38 cellular contexts compared by ENCODE assay signal in the genomic region with DNA sequence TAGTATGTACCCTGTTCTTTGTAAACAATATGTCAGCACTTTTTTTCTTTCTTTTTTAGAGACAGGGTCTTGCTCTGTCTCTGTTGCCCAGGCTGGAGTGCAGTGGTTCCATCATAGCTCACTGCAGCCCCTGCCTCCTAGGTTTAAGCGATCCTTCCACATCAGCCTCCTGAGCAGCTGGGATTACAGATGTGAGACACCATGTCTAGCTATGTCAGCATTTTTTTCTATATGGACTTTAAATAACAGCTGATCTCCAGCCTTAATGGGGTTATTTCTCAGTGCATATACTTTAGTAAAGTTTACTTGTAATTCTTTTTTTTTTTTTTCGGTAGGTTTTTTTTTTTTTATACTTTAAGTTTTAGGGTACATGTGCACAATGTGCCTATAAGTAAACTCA. TPM values are rescaled to one million over a fixed set of nuclear protein-coding genes. Genes with fewer than 3 reads are reported as not detected.
"Had no signal": no experiment of that assay in that cellular context is flagged by ENCODE, and none has a peak within 500 bp of the region (broad histone marks: within the 10 kb centered on the region; RNA-seq: fewer than 3 reads in every experiment).

No MANE protein-coding gene starts in this region.

- H3K36me3 ChIP-seq: cardiac muscle cell had no signal

- ATAC-seq: activated CD8-positive, alpha-beta T cell treated with anti-CD3 and anti-CD28 coated beads for 36 hours; activated naive CD8-positive, alpha-beta T cell treated with anti-CD3 and anti-CD28 coated beads, Interleukin-2, amount 50 U/mL, for 24 hours; activated T-cell treated with anti-CD3 and anti-CD28 coated beads, Interleukin-2, amount 50 U/mL, for 4 hours had no signal

- H3K27me3 Mint-ChIP-seq: activated B cell treated with CpG ODN at 0.5 μM for 24 hours; activated CD4-positive, alpha-beta memory T cell treated with anti-CD3 and anti-CD28 coated beads for 36 hours; activated CD8-positive, alpha-beta T cell treated with anti-CD3 and anti-CD28 coated beads for 36 hours; activated naive CD8-positive, alpha-beta T cell; activated naive CD8-positive, alpha-beta T cell treated with anti-CD3 and anti-CD28 coated beads, Interleukin-2, amount 10 ng/mL, durations not matched to agents 7 days and 5 days; activated naive CD8-positive, alpha-beta T cell treated with anti-CD3 and anti-CD28 coated beads, Interleukin-2, amount 50 U/mL, for 24 hours; brain; central memory CD8-positive, alpha-beta T cell had no signal

- H3K27ac ChIP-seq: ascending aorta, cardiac muscle cell, VCaP had no signal

- DNase-seq: activated B cell treated with CpG ODN at 0.5 μM for 24 hours; activated CD4-positive, alpha-beta memory T cell treated with anti-CD3 and anti-CD28 coated beads for 36 hours; activated CD4-positive, alpha-beta T cell treated with anti-CD3 and anti-CD28 coated beads for 4 hours; activated CD4-positive, alpha-beta T cell treated with anti-CD3 and anti-CD28 coated beads, Interleukin-2, amount 10 ng/mL, durations not matched to agents 24 days and 14 days; activated CD4-positive, alpha-beta T cell treated with anti-CD3 and anti-CD28 coated beads, Interleukin-2, amount 50 U/mL, for 1 hour; activated CD4-positive, alpha-beta T cell treated with anti-CD3 and anti-CD28 coated beads, Interleukin-2, amount 50 U/mL, for 4 hours; activated CD4-positive, CD25-positive, alpha-beta regulatory T cell treated with anti-CD3 and anti-CD28 coated beads, Interleukin-2, amount 50 U/mL, for 72 hours; activated CD8-positive, alpha-beta memory T cell treated with anti-CD3 and anti-CD28 coated beads, Interleukin-2, amount 50 U/mL, for 4 hours; activated CD8-positive, alpha-beta T cell treated with anti-CD3 and anti-CD28 coated beads for 36 hours; activated effector memory CD4-positive, alpha-beta T cell treated with Interleukin-2 at 50 U/mL for 16 hours; activated gamma-delta T cell; activated naive CD4-positive, alpha-beta T cell treated with anti-CD3 and anti-CD28 coated beads, Interleukin-2, amount 10 ng/mL, durations not matched to agents 7 days and 5 days; activated naive CD4-positive, alpha-beta T cell treated with Interleukin-2 at 50 U/mL for 16 hours; activated naive CD8-positive, alpha-beta T cell treated with anti-CD3 and anti-CD28 coated beads, Interleukin-2, amount 10 ng/mL, durations not matched to agents 7 days and 5 days; activated naive CD8-positive, alpha-beta T cell treated with anti-CD3 and anti-CD28 coated beads, Interleukin-2, amount 50 U/mL, for 24 hours; activated T-cell treated with anti-CD3 and anti-CD28 coated beads for 4 hours; activated T-cell treated with anti-CD3 and anti-CD28 coated beads, Interleukin-2, amount 50 U/mL, for 1 hour; activated T-cell treated with anti-CD3 and anti-CD28 coated beads, Interleukin-2, amount 50 U/mL, for 4 hours; amygdala; anterior cingulate cortex; caudate nucleus; cerebellar nuclear complex; T-helper 2 cell; T-helper 9 cell had no signal

- H3K4me3 Mint-ChIP-seq: activated B cell treated with CpG ODN at 0.5 μM for 24 hours; activated CD4-positive, alpha-beta memory T cell treated with anti-CD3 and anti-CD28 coated beads for 36 hours; activated CD4-positive, alpha-beta T cell treated with anti-CD3 and anti-CD28 coated beads, Interleukin-2, amount 10 ng/mL, durations not matched to agents 24 days and 14 days; activated CD8-positive, alpha-beta T cell treated with anti-CD3 and anti-CD28 coated beads for 36 hours; activated naive CD4-positive, alpha-beta T cell treated with anti-CD3 and anti-CD28 coated beads, Interleukin-2, amount 10 ng/mL, durations not matched to agents 7 days and 5 days; activated naive CD4-positive, alpha-beta T cell treated with anti-CD3 and anti-CD28 coated beads, Interleukin-2, amount 50 U/mL, for 24 hours; activated naive CD8-positive, alpha-beta T cell; activated naive CD8-positive, alpha-beta T cell treated with anti-CD3 and anti-CD28 coated beads, Interleukin-2, amount 10 ng/mL, durations not matched to agents 7 days and 5 days; activated naive CD8-positive, alpha-beta T cell treated with anti-CD3 and anti-CD28 coated beads, Interleukin-2, amount 50 U/mL, for 24 hours; activated T-cell treated with anti-CD3 and anti-CD28 coated beads, Interleukin-2, amount 50 U/mL, for 4 hours; brain; central memory CD8-positive, alpha-beta T cell; T-helper 1 cell treated with Interleukin-12 subunit alpha and Interleukin-12 subunit beta and Interleukin-4 antibody, amounts not matched to agents 30 μg/mL and 1 μg/mL, for 36 hours; T-helper 2 cell treated with Interferon-gamma antibody and Interleukin-4, amounts not matched to agents 5 μg/mL and 100 μg/mL, for 36 hours had no signal

- H3K4me1 Mint-ChIP-seq: activated B cell treated with CpG ODN at 0.5 μM for 24 hours; activated CD4-positive, alpha-beta T cell treated with anti-CD3 and anti-CD28 coated beads, Interleukin-2, amount 10 ng/mL, durations not matched to agents 24 days and 14 days; activated naive CD4-positive, alpha-beta T cell treated with anti-CD3 and anti-CD28 coated beads, Interleukin-2, amount 10 ng/mL, durations not matched to agents 7 days and 5 days; activated naive CD4-positive, alpha-beta T cell treated with anti-CD3 and anti-CD28 coated beads, Interleukin-2, amount 50 U/mL, for 24 hours; activated naive CD8-positive, alpha-beta T cell treated with anti-CD3 and anti-CD28 coated beads, Interleukin-2, amount 10 ng/mL, durations not matched to agents 7 days and 5 days; activated naive CD8-positive, alpha-beta T cell treated with anti-CD3 and anti-CD28 coated beads, Interleukin-2, amount 50 U/mL, for 24 hours; brain; central memory CD8-positive, alpha-beta T cell had no signal

- H3K9me3 Mint-ChIP-seq: activated B cell treated with CpG ODN at 0.5 μM for 24 hours; activated CD4-positive, alpha-beta memory T cell treated with anti-CD3 and anti-CD28 coated beads for 36 hours; activated CD4-positive, alpha-beta T cell treated with anti-CD3 and anti-CD28 coated beads, Interleukin-2, amount 10 ng/mL, durations not matched to agents 24 days and 14 days; activated CD8-positive, alpha-beta T cell treated with anti-CD3 and anti-CD28 coated beads for 36 hours; activated naive CD4-positive, alpha-beta T cell treated with anti-CD3 and anti-CD28 coated beads, Interleukin-2, amount 10 ng/mL, durations not matched to agents 7 days and 5 days; activated naive CD4-positive, alpha-beta T cell treated with anti-CD3 and anti-CD28 coated beads, Interleukin-2, amount 50 U/mL, for 24 hours; activated naive CD8-positive, alpha-beta T cell treated with anti-CD3 and anti-CD28 coated beads, Interleukin-2, amount 10 ng/mL, durations not matched to agents 7 days and 5 days; activated naive CD8-positive, alpha-beta T cell treated with anti-CD3 and anti-CD28 coated beads, Interleukin-2, amount 50 U/mL, for 24 hours; central memory CD8-positive, alpha-beta T cell had no signal

- H3K4me3 ChIP-seq: ascending aorta, cardiac muscle cell had no signal

- H3K27ac Mint-ChIP-seq: activated B cell treated with CpG ODN at 0.5 μM for 24 hours; activated CD4-positive, alpha-beta memory T cell treated with anti-CD3 and anti-CD28 coated beads for 36 hours; activated CD4-positive, alpha-beta T cell treated with anti-CD3 and anti-CD28 coated beads, Interleukin-2, amount 10 ng/mL, durations not matched to agents 24 days and 14 days; activated CD8-positive, alpha-beta T cell treated with anti-CD3 and anti-CD28 coated beads for 36 hours; activated naive CD4-positive, alpha-beta T cell treated with anti-CD3 and anti-CD28 coated beads, Interleukin-2, amount 10 ng/mL, durations not matched to agents 7 days and 5 days; activated naive CD4-positive, alpha-beta T cell treated with anti-CD3 and anti-CD28 coated beads, Interleukin-2, amount 50 U/mL, for 24 hours; activated naive CD8-positive, alpha-beta T cell; activated naive CD8-positive, alpha-beta T cell treated with anti-CD3 and anti-CD28 coated beads, Interleukin-2, amount 10 ng/mL, durations not matched to agents 7 days and 5 days; activated naive CD8-positive, alpha-beta T cell treated with anti-CD3 and anti-CD28 coated beads, Interleukin-2, amount 50 U/mL, for 24 hours; activated T-helper 2 cell treated with anti-CD3 and anti-CD28 coated beads, Interferon-gamma antibody, Interleukin-2, Interleukin-4, amounts not matched to agents 10 μg/mL and 5 μg/mL and 100 μg/mL, durations not matched to agents 14 hours and 24 hours and 36 hours; T-helper 1 cell treated with Interleukin-12 subunit alpha and Interleukin-12 subunit beta and Interleukin-4 antibody, amounts not matched to agents 30 μg/mL and 1 μg/mL, for 36 hours; T-helper 2 cell treated with Interferon-gamma antibody and Interleukin-4, amounts not matched to agents 5 μg/mL and 100 μg/mL, for 36 hours had no signal

- H3K4me1 ChIP-seq: ascending aorta had no signal

- FAIRE-seq: bronchial epithelial cell, TTC549 had no signal

- H3K36me3 Mint-ChIP-seq: activated naive CD4-positive, alpha-beta T cell treated with anti-CD3 and anti-CD28 coated beads, Interleukin-2, amount 10 ng/mL, durations not matched to agents 7 days and 5 days; activated naive CD4-positive, alpha-beta T cell treated with anti-CD3 and anti-CD28 coated beads, Interleukin-2, amount 50 U/mL, for 24 hours; activated naive CD8-positive, alpha-beta T cell treated with anti-CD3 and anti-CD28 coated beads, Interleukin-2, amount 10 ng/mL, durations not matched to agents 7 days and 5 days had no signal

- H3K9me3 ChIP-seq: ascending aorta had no signal

- H3K27me3 ChIP-seq: ascending aorta, cardiac muscle cell had no signal

RNA-seq across cellular contexts. Expression of a gene that starts 26.6 kb away (rescaled TPM):
- total RNA-seq: activated B cell treated with CpG ODN at 0.5 μM for 24 hours; activated CD4-positive, alpha-beta memory T cell treated with anti-CD3 and anti-CD28 coated beads for 36 hours; activated CD4-positive, alpha-beta T cell treated with anti-CD3 and anti-CD28 coated beads, Interleukin-2, amount 10 ng/mL, durations not matched to agents 24 days and 14 days; activated CD8-positive, alpha-beta memory T cell treated with anti-CD3 and anti-CD28 coated beads for 36 hours; activated CD8-positive, alpha-beta T cell treated with anti-CD3 and anti-CD28 coated beads for 36 hours; activated naive CD8-positive, alpha-beta T cell treated with anti-CD3 and anti-CD28 coated beads, Interleukin-2, amount 10 ng/mL, durations not matched to agents 7 days and 5 days; activated T-cell treated with anti-CD3 and anti-CD28 coated beads, Interleukin-2, amount 50 U/mL, for 4 hours; bronchial epithelial cell; cardiac muscle cell; chondrocyte had no signal
- polyA plus RNA-seq: cardiac muscle cell had no signal

RNA-seq across cellular contexts. Expression of a gene that starts 26.8 kb away (rescaled TPM):
- total RNA-seq: activated B cell treated with CpG ODN at 0.5 μM for 24 hours; activated CD4-positive, alpha-beta memory T cell treated with anti-CD3 and anti-CD28 coated beads for 36 hours; activated CD4-positive, alpha-beta T cell treated with anti-CD3 and anti-CD28 coated beads, Interleukin-2, amount 10 ng/mL, durations not matched to agents 24 days and 14 days; activated CD8-positive, alpha-beta memory T cell treated with anti-CD3 and anti-CD28 coated beads for 36 hours; activated CD8-positive, alpha-beta T cell treated with anti-CD3 and anti-CD28 coated beads for 36 hours; activated naive CD8-positive, alpha-beta T cell treated with anti-CD3 and anti-CD28 coated beads, Interleukin-2, amount 10 ng/mL, durations not matched to agents 7 days and 5 days; ascending aorta; bronchial epithelial cell; cardiac muscle cell; chondrocyte had no signal
